ENCODE assay signal across 9 cellular contexts in genomic region chr6:117555882-117556498, GRCh38. TPM values are rescaled to one million over a fixed set of nuclear protein-coding genes. Genes with fewer than 3 reads are reported as not detected.
DNase-seq lines count a peak whose midpoint lies in the region; ATAC-seq and TF ChIP-seq lines count a peak whose summit lies in the region.
"Had no signal": no experiment of that assay in that cellular context is flagged by ENCODE, and none has a peak within 500 bp of the region (broad histone marks: within the 10 kb centered on the region; RNA-seq: fewer than 3 reads in every experiment).

No MANE protein-coding gene starts in this region.

- no peak overlapping the region for H3K4me3 ChIP-seq in mammary epithelial cell (replicated peaks in 1 of 3; ENCODE audit: insufficient read depth in 1 of 3, low read depth in 2 of 3, low read length in 3 of 3)
- H3K4me3 ChIP-seq in lower leg skin (ENCODE audit: low read depth, poor library complexity, severe bottlenecking) = no peak overlapping the region
- H3K4me3 ChIP-seq: skin epidermis had no signal

- H3K36me3 ChIP-seq in mammary epithelial cell (ENCODE audit: insufficient read depth, low read length) = peaks cover 4% of the 10 kb centered on the region

- WGBS in mammary epithelial cell (ENCODE audit: low coverage, missing lambda C conversion rate) = 24% methylated on average over 5 of the region's 5 CpGs
- whole genome bisulfite sequencing in lower leg skin, 2 donors = 19 to 20% methylated on average over 5 of the region's 5 CpGs

- peaks cover 18% of the 10 kb centered on the region for H3K4me1 ChIP-seq in mammary epithelial cell (ENCODE audit: insufficient read depth, low read length)

- H3K36me3 Mint-ChIP-seq in Calu3 (ENCODE audit: insufficient read depth, unreplicated experiment) = peaks cover 10% of the 10 kb centered on the region

- no peaks in the 10 kb centered on the region for H3K27me3 Mint-ChIP-seq in Calu3 (ENCODE audit: unreplicated experiment)

- in situ Hi-C loops in mammary epithelial cell (cut with MboI; ENCODE audit: low sequenced_read_pairs in 2 of 2) = loop anchor here in 1 of 2 donors (10.0 kb wide), 1 partner anchor 111 kb away; no protein-coding TSS in a partner anchor

- no peak overlapping the region for H3K4me2 ChIP-seq in mammary epithelial cell (ENCODE audit: insufficient read depth, low read depth, low read length)

- no peaks in the 10 kb centered on the region for H4K20me1 ChIP-seq in mammary epithelial cell (ENCODE audit: insufficient read depth, low read length)

- H3K79me2 ChIP-seq in mammary epithelial cell (ENCODE audit: insufficient read depth, low read length) = no peaks in the 10 kb centered on the region

- peak; percentile 72 for TF ChIP-seq CTCF in Calu3 (IDR thresholded peaks at IDR 0.05; ENCODE audit: unreplicated experiment)
- TF ChIP-seq CTCF in mammary epithelial cell (conservative IDR thresholded peaks at IDR 0.05 in 1 of 2, IDR thresholded peaks at IDR 0.05 in 1 of 2; ENCODE audit: extremely low read depth in 1 of 2, insufficient read depth in 1 of 2, low read depth in 1 of 2, low read length in 2 of 2) = peak; percentile 73 to 84
- TF ChIP-seq CTCF in lower leg skin (IDR thresholded peaks at IDR 0.05) = peak in 1 of 3 donors; percentile 74

- peak; percentile 61 for DNase-seq in Calu3
- peak; percentile 63 for DNase-seq in T-helper 9 cell
- peak; percentile 32 for DNase-seq in mammary epithelial cell
- DNase-seq in lower leg skin (ENCODE audit: low spot score in 2 of 2) = peak; percentile 59 to 89
- DNase-seq in stimulated activated CD8-positive, alpha-beta memory T cell treated with anti-CD3 and anti-CD28 coated beads, Interleukin-4, amount 100 ng/mL, for 48 hours = peak; percentile 76

- H3K9me3 ChIP-seq in mammary epithelial cell (replicated peaks; ENCODE audit: insufficient read depth, low read length) = no peaks in the 10 kb centered on the region

- no peaks in the 10 kb centered on the region for H3K4me1 Mint-ChIP-seq in Calu3 (ENCODE audit: low read depth, unreplicated experiment)

- CTCF ChIA-PET in Calu3 (lab: Charles Lee) (interaction anchor here (0.7 kb wide), 1 partner anchor 104 kb away, joined by 4 read pairs; no protein-coding TSS in a partner anchor), mammary epithelial cell (lab: Charles Lee; ENCODE audit: low non-redundant PET) (no interaction called here)

- dilution Hi-C loops in mammary epithelial cell (cut with HindIII; ENCODE audit: low sequenced_read_pairs) = no loop called here

- intact Hi-C loops in Calu3 (cut with micrococcal nuclease; ENCODE audit: unreplicated experiment) = loop anchor here (1.0 to 2.0 kb wide), 5 partner anchors 78 to 209 kb away; no protein-coding TSS in a partner anchor
- intact Hi-C loops in mammary epithelial cell (cut with micrococcal nuclease) = loop anchor here (1.0 to 5.0 kb wide), 6 partner anchors 49 to 276 kb away; no protein-coding TSS in a partner anchor
- intact Hi-C loops in lower leg skin (cut with DNase I; ENCODE audit: low total_unique reads) = loop anchor here (5.0 kb wide), 1 partner anchor 104 kb away; no protein-coding TSS in a partner anchor

- TF ChIP-seq POLR2A in lower leg skin (IDR thresholded peaks at IDR 0.05) = no peak

- H2AFZ ChIP-seq in mammary epithelial cell (ENCODE audit: low read depth, low read length) = no peak overlapping the region

- ATAC-seq in HG02798 (IDR thresholded peaks at IDR 0.05; ENCODE audit: poor library complexity, unreplicated experiment) (peak; percentile 44), HG02981 (IDR thresholded peaks at IDR 0.05; ENCODE audit: unreplicated experiment) (no peak), HG02642 (IDR thresholded peaks at IDR 0.05; ENCODE audit: poor library complexity, unreplicated experiment) (no peak)

- BruUV-seq in Calu3 (replicated peaks; lab: Mats Ljungman, UMichigan) (no TSS peak), mammary epithelial cell (replicated peaks; lab: Mats Ljungman, UMichigan) (no TSS peak)

- no peaks in the 10 kb centered on the region for H3K9me3 Mint-ChIP-seq in Calu3 (ENCODE audit: low read depth, unreplicated experiment)

- no peak overlapping the region for H3K27ac ChIP-seq in mammary epithelial cell (ENCODE audit: insufficient read depth, low read depth, low read length)
- H3K27ac ChIP-seq: skin epidermis had no signal

- no peak overlapping the region for H3K9ac ChIP-seq in mammary epithelial cell (ENCODE audit: insufficient read depth, low read length)

- no peak overlapping the region for H3K4me3 Mint-ChIP-seq in Calu3 (ENCODE audit: low read depth, unreplicated experiment)

- H3K27ac Mint-ChIP-seq in Calu3 (ENCODE audit: unreplicated experiment) = peak overlapping the region; percentile 10

- no peaks in the 10 kb centered on the region for H3K27me3 ChIP-seq in mammary epithelial cell (ENCODE audit: insufficient read depth, low read length)

RNA-seq across cellular contexts. Expression of gene GOPC, which starts 46.3 kb away (rescaled TPM):
- total RNA-seq in Calu3 (2022) (28.8 and 33.5 TPM in 2 replicates), mammary epithelial cell (10 to 100 TPM; 43.2 to 72.5 TPM), lower leg skin (10 to 100 TPM; 20.2 to 24.7 (median 22.2) TPM)
- 21.0 TPM for polyA plus RNA-seq in mammary epithelial cell
- 10.7 TPM for polyA minus RNA-seq in mammary epithelial cell
